13 cellular contexts compared by ENCODE assay signal in genomic region chrX:2451456-2452316, GRCh38. TPM values are rescaled to one million over a fixed set of nuclear protein-coding genes. Genes with fewer than 3 reads are reported as not detected.
DNase-seq lines count a peak whose midpoint lies in the region; ATAC-seq, FAIRE-seq and TF ChIP-seq lines count a peak whose summit lies in the region.
"Had no signal": no experiment of that assay in that cellular context is flagged by ENCODE, and none has a peak within 500 bp of the region (broad histone marks: within the 10 kb centered on the region; RNA-seq: fewer than 3 reads in every experiment).

No MANE protein-coding gene starts in this region.

- peaks cover 11% of the 10 kb centered on the region; the same call in 1 of the 3 replicates for H3K4me1 ChIP-seq in A549
- H3K4me1 ChIP-seq in HUES48 (ENCODE audit: control insufficient read depth, insufficient read depth, low read length) = peaks cover 18% of the 10 kb centered on the region; the same call in 1 of the 2 replicates
- H3K4me1 ChIP-seq in ectodermal cell (ENCODE audit: control insufficient read depth, insufficient read depth, low read length) = peaks cover 12% of the 10 kb centered on the region
- peaks cover 5% of the 10 kb centered on the region for H3K4me1 ChIP-seq in mesodermal cell (ENCODE audit: control insufficient read depth, insufficient read depth, low read length, poor library complexity, severe bottlenecking)
- H3K4me1 ChIP-seq in tibial nerve = peaks cover 0 to 8% (median 0%) of the 10 kb centered on the region in 4 donors
- no peaks in the 10 kb centered on the region for H3K4me1 ChIP-seq in ascending aorta
- H3K4me1 ChIP-seq: adrenal gland had no signal

- CTCF ChIA-PET in A549 (lab: Yijun Ruan, JAX) = no interaction called here

- peak; percentile 49 for FAIRE-seq in A549 (lab: Jason Lieb, UNC)

- POLR2A ChIA-PET in A549 (lab: Yijun Ruan, JAX) = no interaction called here

- H3K9me3 ChIP-seq in A549 (no peaks in the 10 kb centered on the region), HUES48 (ENCODE audit: control insufficient read depth, insufficient read depth, low read length) (no peaks in the 10 kb centered on the region), ectodermal cell (ENCODE audit: control insufficient read depth, low read length) (no peaks in the 10 kb centered on the region), mesodermal cell (ENCODE audit: control insufficient read depth, low read length) (peaks cover 9% of the 10 kb centered on the region), tibial nerve (no peaks in the 10 kb centered on the region), ascending aorta (no peaks in the 10 kb centered on the region)
- H3K9me3 ChIP-seq: adrenal gland, ovary had no signal

- DNase-seq in A549 (ENCODE audit: low read depth in 1 of 2, low spot score in 1 of 2) (peak in 1 of 2 experiments; percentile 90), tibial nerve (ENCODE audit: low spot score in 2 of 2) (no peak), GDM1 (lab: John Stamatoyannopoulos, UW) (no peak), ascending aorta (ENCODE audit: low spot score in 2 of 2) (no peak), NCI-H1417 treated with DMSO at 0.1 percent for 48 hours (lab: John Stamatoyannopoulos, UW) (no peak)
- DNase-seq: activated CD8-positive, alpha-beta memory T cell treated with anti-CD3 and anti-CD28 coated beads, Interleukin-2, amount 50 U/mL, for 4 hours; adrenal gland; ovary; stimulated activated naive CD8-positive, alpha-beta T cell treated with anti-CD3 and anti-CD28 coated beads, Interleukin-15, Interleukin-2, amounts not matched to agents 100 U/mL and 50 U/mL, for 24 hours had no signal

- peak; percentile 77 to 85 for ATAC-seq in A549
- ATAC-seq: stimulated activated naive CD8-positive, alpha-beta T cell treated with anti-CD3 and anti-CD28 coated beads, Interleukin-15, Interleukin-2, amounts not matched to agents 100 U/mL and 50 U/mL, for 24 hours had no signal

- no peak for TF ChIP-seq RAD21 in A549 (conservative IDR thresholded peaks at IDR 0.05 in 1 of 2, IDR thresholded peaks at IDR 0.05 in 1 of 2)

- H3K27ac ChIP-seq in A549 (peak overlapping the region; percentile 25 to 34; a peak in 4 of 6 replicates), HUES48 (ENCODE audit: low read depth, low read length) (peak overlapping the region; percentile 75), ectodermal cell (ENCODE audit: insufficient read depth, low read depth, low read length, poor library complexity, severe bottlenecking) (peak overlapping the region; percentile 69), mesodermal cell (ENCODE audit: low read depth, low read length, severe bottlenecking) (peak overlapping the region; percentile 2), tibial nerve (no peak overlapping the region), ascending aorta (no peak overlapping the region)
- H3K27ac ChIP-seq: adrenal gland, epithelial cell of prostate, ovary had no signal

- intact Hi-C loops in ascending aorta (cut with DNase I) = no loop called here

- TF ChIP-seq POLR2A in A549 (IDR thresholded peaks at IDR 0.05; ENCODE audit: low read length) (no peak), tibial nerve (IDR thresholded peaks at IDR 0.05) (no peak)

- no peak overlapping the region for H3K4me3 ChIP-seq in A549
- H3K4me3 ChIP-seq in HUES48 (ENCODE audit: low read depth, low read length) = no peak overlapping the region
- H3K4me3 ChIP-seq in ectodermal cell (ENCODE audit: insufficient read depth, low read depth, low read length) = no peak overlapping the region
- no peak overlapping the region for H3K4me3 ChIP-seq in mesodermal cell (ENCODE audit: extremely low read depth, insufficient read depth, low read length, poor library complexity, severe bottlenecking)
- no peak overlapping the region for H3K4me3 ChIP-seq in tibial nerve
- H3K4me3 ChIP-seq in ascending aorta = no peak overlapping the region
- H3K4me3 ChIP-seq: adrenal gland, ovary had no signal

- peak overlapping the region; percentile 50 for H3K4me2 ChIP-seq in A549

- no peak for TF ChIP-seq EP300 in A549 (IDR thresholded peaks at IDR 0.05)
- TF ChIP-seq EP300 in tibial nerve (IDR thresholded peaks at IDR 0.05) = no peak

- 0 out of 2 replicates have a peak overlapping the region, but pooled peaks have one; percentile 31 for H3K9ac ChIP-seq in HUES48 (ENCODE audit: low read depth, low read length)

- no peaks in the 10 kb centered on the region for H3K27me3 ChIP-seq in HUES48 (ENCODE audit: control insufficient read depth, insufficient read depth, low read length)
- no peaks in the 10 kb centered on the region for H3K27me3 ChIP-seq in ectodermal cell (ENCODE audit: control insufficient read depth, insufficient read depth, low read length, poor library complexity, severe bottlenecking)
- H3K27me3 ChIP-seq in tibial nerve = no peaks in the 10 kb centered on the region
- H3K27me3 ChIP-seq in ascending aorta = no peaks in the 10 kb centered on the region
- H3K27me3 ChIP-seq: adrenal gland, ovary had no signal

- WGBS in A549 (ENCODE audit: missing lambda C conversion rate) = 56% methylated on average over 25 of the region's 25 CpGs
- 61 to 65% methylated on average over 25 of the region's 25 CpGs for whole genome bisulfite sequencing in ectodermal cell, 2 experiments
- WGBS in mesodermal cell (ENCODE audit: insufficient coverage in 2 of 2), 2 experiments = 64 to 81% methylated on average over 19 to 25 of the region's 25 CpGs
- 54 to 56% methylated on average over 25 of the region's 25 CpGs for WGBS in tibial nerve, 2 donors

- H3K36me3 ChIP-seq in HUES48 (ENCODE audit: control insufficient read depth, insufficient read depth, low read length) (no peaks in the 10 kb centered on the region), ectodermal cell (ENCODE audit: control insufficient read depth, insufficient read depth, low read length) (no peaks in the 10 kb centered on the region), mesodermal cell (ENCODE audit: control insufficient read depth, insufficient read depth, low read length) (peaks cover 8% of the 10 kb centered on the region), tibial nerve (no peaks in the 10 kb centered on the region), ascending aorta (no peaks in the 10 kb centered on the region)
- H3K36me3 ChIP-seq: adrenal gland, ovary had no signal

- TF ChIP-seq CTCF in A549 (IDR thresholded peaks at IDR 0.05) = no peak
- no peak for TF ChIP-seq CTCF in tibial nerve (IDR thresholded peaks at IDR 0.05)
- no peak for TF ChIP-seq CTCF in ascending aorta (IDR thresholded peaks at IDR 0.05)

TF ChIP-seq in A549, 52 proteins besides CTCF, POLR2A, EP300 and RAD21:
- TF ChIP-seq SMC3 (IDR thresholded peaks at IDR 0.05) (0 out of 3 replicates have a peak, but pooled peaks have one; percentile 7), MAX (IDR thresholded peaks at IDR 0.05) (peak; percentile 44), FOXS1 (CRISPR knock-in tag; IDR thresholded peaks at IDR 0.05) (no peak)

RNA-seq across cellular contexts. Expression of gene DHRSX, which starts 49.1 kb away (rescaled TPM):
- 56.3 and 71.6 TPM in 2 replicates for polyA plus RNA-seq in A549 (2011; rRNA removed)
- polyA plus RNA-seq in A549 (2012; cell fraction: cytosol; rRNA removed) = 59.4 and 59.7 TPM in 2 replicates
- polyA plus RNA-seq in A549 (2012; cell fraction: nucleus; rRNA removed) = 43.1 and 45.8 TPM in 2 replicates
- polyA plus RNA-seq in A549 (2017; fragmentation: RNase III; extraction: RNeasy Plus Mini Kit Qiagen cat#74134 plus additional on column Dnase treatment) = 26.2 to 32.1 TPM (median 29.7 TPM) in 3 replicates
- polyA minus RNA-seq in A549 (2011; rRNA and poly(A)+ RNA removed) = 56.4 and 62.1 TPM in 2 replicates
- polyA plus RNA-seq in ectodermal cell (2013, experiment 1 of 4) = 34.0 TPM
- polyA plus RNA-seq in ectodermal cell (2013, experiment 2 of 4) = 46.8 TPM
- 37.5 TPM for polyA plus RNA-seq in ectodermal cell (2013, experiment 3 of 4)
- 44.1 TPM for polyA plus RNA-seq in ectodermal cell (2013, experiment 4 of 4)
- 40.0 TPM for polyA plus RNA-seq in mesodermal cell (2013, experiment 1 of 2)
- polyA plus RNA-seq in mesodermal cell (2013, experiment 2 of 2) = 32.4 TPM
- 10 to 100 TPM; 20.3 to 44.3 (median 31.7) TPM for total RNA-seq in tibial nerve
- total RNA-seq in ascending aorta = 13.4 TPM

RNA-seq across cellular contexts. Expression of gene ZBED1, which starts 49.1 kb away (rescaled TPM):
- polyA plus RNA-seq in A549 (2011; rRNA removed) (21.1 and 21.9 TPM in 2 replicates), A549 (2017; fragmentation: RNase III; extraction: RNeasy Plus Mini Kit Qiagen cat#74134 plus additional on column Dnase treatment) (17.0 to 19.7 TPM (median 18.9 TPM) in 3 replicates)
- polyA plus RNA-seq in A549 (2012; cell fraction: cytosol; rRNA removed) = 25.2 and 37.3 TPM in 2 replicates
- 23.5 and 26.6 TPM in 2 replicates for polyA plus RNA-seq in A549 (2012; cell fraction: nucleus; rRNA removed)
- 19.4 and 25.5 TPM in 2 replicates for polyA minus RNA-seq in A549 (2011; rRNA and poly(A)+ RNA removed)
- 59.2 TPM for polyA plus RNA-seq in ectodermal cell (2013, experiment 1 of 4)
- polyA plus RNA-seq in ectodermal cell (2013, experiment 2 of 4) = 66.8 TPM
- polyA plus RNA-seq in ectodermal cell (2013, experiment 3 of 4) = 42.9 TPM
- polyA plus RNA-seq in ectodermal cell (2013, experiment 4 of 4) = 48.4 TPM
- polyA plus RNA-seq in mesodermal cell (2013, experiment 1 of 2) = 22.1 TPM
- polyA plus RNA-seq in mesodermal cell (2013, experiment 2 of 2) = 17.5 TPM
- total RNA-seq in tibial nerve (10 to 100 TPM; 35.6 to 68.2 (median 48.2) TPM), ascending aorta (34.6 TPM)

Comparison
In these comparisons a context has a peak if more than half of its experiments do, and no peak if none do; other contexts are left out.
1. H3K27ac ChIP-seq: peak in A549 (2 of 2), HUES48 (single experiment), ectodermal cell (single experiment) and mesodermal cell (single experiment); none in tibial nerve (0 of 4) and ascending aorta (0 of 2).